Comparison of ENCODE assay signal across 8 cellular contexts in genomic region chr5:132385321-132386105, GRCh38. TPM values are rescaled to one million over a fixed set of nuclear protein-coding genes. Genes with fewer than 3 reads are reported as not detected.
DNase-seq lines count a peak whose midpoint lies in the region; ATAC-seq and TF ChIP-seq lines count a peak whose summit lies in the region.

No MANE protein-coding gene starts in this region.

- H3K79me2 ChIP-seq in parathyroid adenoma = peaks cover 18% of the 10 kb centered on the region

- DNase-seq in DMS153 (lab: John Stamatoyannopoulos, UW) (peak; percentile 20), RKO (ENCODE audit: low spot score) (peak; percentile 81), activated gamma-delta T cell (lab: John Stamatoyannopoulos, UW) (peak; percentile 18), foreskin fibroblast (peak; percentile 57 to 86), upper lobe of left lung (peak; percentile 56 to 57)

- no peak overlapping the region for H3K4me2 ChIP-seq in parathyroid adenoma (ENCODE audit: low read length)

- H2AFZ ChIP-seq in parathyroid adenoma = no peak overlapping the region

- H3K36me3 ChIP-seq in parathyroid adenoma (ENCODE audit: control insufficient read depth, insufficient read depth, low read length) (no peaks in the 10 kb centered on the region), upper lobe of left lung (peaks cover 0 to 6% (median 2%) of the 10 kb centered on the region in 4 donors)

- H3K27me3 ChIP-seq in parathyroid adenoma (ENCODE audit: control insufficient read depth, insufficient read depth, low read length) = no peaks in the 10 kb centered on the region
- no peaks in the 10 kb centered on the region for H3K27me3 ChIP-seq in upper lobe of left lung

- no peak overlapping the region for H3K4me3 ChIP-seq in foreskin fibroblast (ENCODE audit: low read depth in 1 of 2, low read length in 2 of 2)
- no peak overlapping the region for H3K4me3 ChIP-seq in parathyroid adenoma (ENCODE audit: low read depth, low read length)
- no peak overlapping the region for H3K4me3 ChIP-seq in upper lobe of left lung

- H3K4me1 ChIP-seq in parathyroid adenoma (peaks cover 18% of the 10 kb centered on the region), upper lobe of left lung (peaks cover 41 to 51% (median 46%) of the 10 kb centered on the region in 4 donors)

- no peak overlapping the region for H3K9ac ChIP-seq in parathyroid adenoma

- TF ChIP-seq POLR2A in upper lobe of left lung (IDR thresholded peaks at IDR 0.05) = no peak

- peak overlapping the region; percentile 17 for H3K27ac ChIP-seq in parathyroid adenoma
- peak overlapping the region in 3 of 4 donors; percentile 49 to 77 (median 56) for H3K27ac ChIP-seq in upper lobe of left lung

- TF ChIP-seq CTCF in foreskin fibroblast (IDR thresholded peaks at IDR 0.05; ENCODE audit: low read depth, low read length) (peak; percentile 79), parathyroid adenoma (IDR thresholded peaks at IDR 0.05) (peak; percentile 80), upper lobe of left lung (IDR thresholded peaks at IDR 0.05) (peak; percentile 69 to 85 (median 78))

- no peak for TF ChIP-seq EP300 in upper lobe of left lung (IDR thresholded peaks at IDR 0.05)

- H3K9me3 ChIP-seq in parathyroid adenoma (ENCODE audit: control insufficient read depth, low read length) = no peaks in the 10 kb centered on the region
- H3K9me3 ChIP-seq in upper lobe of left lung = no peaks in the 10 kb centered on the region

- peak; percentile 39 for ATAC-seq in HG02759 (IDR thresholded peaks at IDR 0.05; ENCODE audit: unreplicated experiment)
- ATAC-seq in upper lobe of left lung (ENCODE audit: low FRiP score in 2 of 2) = peak; percentile 65 to 66
- ATAC-seq in HG03439 (IDR thresholded peaks at IDR 0.05; ENCODE audit: unreplicated experiment) = no peak

- WGBS in upper lobe of left lung, 2 donors = 30 to 31% methylated on average over 9 of the region's 9 CpGs

RNA-seq across cellular contexts. Expression of gene SLC22A5, which starts 16.0 kb away (rescaled TPM):
- total RNA-seq in upper lobe of left lung = 10 to 100 TPM in 4 of 6 donors, 1 to 10 TPM in 2; 7.9 to 22.0 (median 12.7) TPM

Comparison
In these comparisons a context has a peak if more than half of its experiments do, and no peak if none do; other contexts are left out.
1. DNase-seq: peak in every context shown above with its lines; median percentile 81 in RKO; 72 in foreskin fibroblast; 56 in upper lobe of left lung; 20 in DMS153; 18 in activated gamma-delta T cell.